ENCODE assay signal across 8 cellular contexts in the genomic region with DNA sequence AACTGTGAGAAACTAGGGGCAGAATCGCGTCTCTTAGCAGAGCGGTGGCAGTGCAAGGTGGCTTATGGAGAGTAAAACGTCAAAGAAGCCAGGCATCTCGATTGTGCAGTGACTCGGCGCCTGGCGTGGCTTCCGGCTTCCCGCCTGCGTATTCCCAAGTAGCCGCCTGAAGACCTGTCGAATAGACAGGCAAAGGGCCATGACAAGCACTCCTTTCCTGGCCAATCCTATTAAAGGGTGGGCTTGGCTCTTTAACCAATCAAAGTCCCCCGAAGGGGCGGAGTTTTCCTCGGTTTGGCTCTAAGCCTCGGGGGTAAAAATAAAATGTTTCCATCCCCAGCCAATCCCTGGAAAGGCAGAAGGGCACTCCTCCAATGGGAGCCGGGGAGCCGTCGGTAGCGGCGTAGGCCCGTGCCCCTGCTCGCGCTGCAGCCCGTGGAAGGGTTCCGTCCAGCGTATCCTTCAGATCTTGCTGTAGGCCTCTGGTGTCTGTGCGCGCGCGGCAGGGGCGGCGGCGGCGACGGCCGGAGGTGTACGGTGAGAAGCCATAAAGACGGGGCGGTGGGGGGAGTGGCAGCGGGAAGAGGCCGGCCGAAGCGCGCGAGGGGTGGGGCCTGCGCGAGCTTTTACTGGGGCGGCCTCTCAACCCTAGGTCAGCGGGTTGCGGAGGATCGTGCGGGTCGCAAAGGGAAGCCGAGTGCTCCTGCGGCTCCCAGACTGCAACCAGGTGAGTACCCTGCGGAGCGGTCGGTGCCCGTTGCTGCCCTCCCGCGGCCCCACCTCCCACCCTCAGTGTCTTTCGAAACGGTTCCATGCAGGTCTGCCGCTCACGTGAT. TPM values are rescaled to one million over a fixed set of nuclear protein-coding genes. Genes with fewer than 3 reads are reported as not detected.
DNase-seq lines count a peak whose midpoint lies in the region; ATAC-seq and TF ChIP-seq lines count a peak whose summit lies in the region.

A gene with protein sequence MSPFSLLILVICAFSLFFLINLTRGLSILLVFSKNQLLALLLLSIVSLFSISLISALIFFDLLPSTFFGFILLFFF (plus strand): TSS at position 395 of the 836 bp plus-strand sequence. CDS start 30,131 bp downstream, outside the sequence.

- intact Hi-C loops in A673 (cut with micrococcal nuclease; ENCODE audit: unreplicated experiment) (loop anchor here (1.0 kb wide), 1 partner anchor 99 kb away; no protein-coding TSS in a partner anchor), mammary epithelial cell (cut with micrococcal nuclease) (loop anchor here (1.0 to 5.0 kb wide), 3 partner anchors 23 to 128 kb away; no protein-coding TSS in a partner anchor)

- TF ChIP-seq CTCF in A673 (conservative IDR thresholded peaks at IDR 0.05; ENCODE audit: low read depth, low read length) = no peak
- TF ChIP-seq CTCF in VCaP (conservative IDR thresholded peaks at IDR 0.05) = no peak
- TF ChIP-seq CTCF in mammary epithelial cell (conservative IDR thresholded peaks at IDR 0.05 in 1 of 2, IDR thresholded peaks at IDR 0.05 in 1 of 2; ENCODE audit: extremely low read depth in 1 of 2, insufficient read depth in 1 of 2, low read depth in 1 of 2, low read length in 2 of 2) = peak in 1 of 2 donors; percentile 12

- H2AFZ ChIP-seq in mammary epithelial cell (ENCODE audit: low read depth, low read length) = peak within 1 kb of the TSS; percentile 88

- no TSS peak for BruUV-seq in A673 (replicated peaks; lab: Mats Ljungman, UMichigan)
- no TSS peak for BruUV-seq in mammary epithelial cell (replicated peaks; lab: Mats Ljungman, UMichigan)

- DNase-seq in A673 (ENCODE audit: low spot score) (peak; percentile 97), NCI-H2171 (lab: John Stamatoyannopoulos, UW) (peak; percentile 83), mammary epithelial cell (peak; percentile 92)

- dilution Hi-C loops in mammary epithelial cell (cut with HindIII; ENCODE audit: low sequenced_read_pairs) = no loop called here

- peak within 1 kb of the TSS; percentile 57 for H3K9ac ChIP-seq in mammary epithelial cell (ENCODE audit: insufficient read depth, low read length)
- H3K9ac ChIP-seq in skeletal muscle satellite cell (ENCODE audit: low read depth, low read length) = peak within 1 kb of the TSS; percentile 68

- peaks cover 6% of the 10 kb centered on the region for H3K79me2 ChIP-seq in mammary epithelial cell (ENCODE audit: insufficient read depth, low read length)

- H3K36me3 ChIP-seq in A673 (ENCODE audit: insufficient read depth, low read length, poor library complexity, severe bottlenecking) (no peaks in the 10 kb centered on the region), mammary epithelial cell (ENCODE audit: insufficient read depth, low read length) (no peaks in the 10 kb centered on the region), skeletal muscle satellite cell (ENCODE audit: insufficient read depth, low read length) (no peaks in the 10 kb centered on the region)

- CTCF ChIA-PET in A673 (lab: Charles Lee) (interaction anchor here (0.5 to 1.1 kb wide), 2 partner anchors 97 to 115 kb away, joined by 3 to 13 read pairs; no protein-coding TSS in a partner anchor), mammary epithelial cell (lab: Charles Lee; ENCODE audit: low non-redundant PET) (no interaction called here)

- POLR2A ChIA-PET in A673 (lab: Charles Lee; ENCODE audit: low non-redundant PET) = no interaction called here

- peak within 1 kb of the TSS; percentile 84 for H3K4me2 ChIP-seq in mammary epithelial cell (ENCODE audit: insufficient read depth, low read depth, low read length)
- H3K4me2 ChIP-seq in skeletal muscle satellite cell (ENCODE audit: low read length) = peak within 1 kb of the TSS; percentile 84

- H3K4me1 ChIP-seq in A673 (ENCODE audit: insufficient read depth, low read length, poor library complexity, severe bottlenecking) = peaks cover 5% of the 10 kb centered on the region
- peaks cover 3% of the 10 kb centered on the region for H3K4me1 ChIP-seq in mammary epithelial cell (ENCODE audit: insufficient read depth, low read length)
- H3K4me1 ChIP-seq in skeletal muscle satellite cell (ENCODE audit: control insufficient read depth, insufficient read depth, low read length) = peaks cover 4% of the 10 kb centered on the region

- peak; percentile 78 for ATAC-seq in GM18867 (IDR thresholded peaks at IDR 0.05; ENCODE audit: unreplicated experiment)
- ATAC-seq in HG03097 (IDR thresholded peaks at IDR 0.05; ENCODE audit: low FRiP score, unreplicated experiment) = peak; percentile 82

- H3K27ac ChIP-seq in A673 (ENCODE audit: low read depth, low read length, poor library complexity, severe bottlenecking) (peak within 1 kb of the TSS; percentile 87), VCaP (peak within 1 kb of the TSS; percentile 55), mammary epithelial cell (ENCODE audit: insufficient read depth, low read depth, low read length) (peak within 1 kb of the TSS; percentile 71)

- in situ Hi-C loops in mammary epithelial cell (cut with MboI; ENCODE audit: low sequenced_read_pairs in 2 of 2) = no loop called here

- H3K4me3 ChIP-seq in A673 (ENCODE audit: low read depth, low read length, poor library complexity, severe bottlenecking) (peak within 1 kb of the TSS; percentile 65), mammary epithelial cell (replicated peaks in 1 of 3; ENCODE audit: insufficient read depth in 1 of 3, low read depth in 2 of 3, low read length in 3 of 3) (peak within 1 kb of the TSS; percentile 56 to 72 (median 60)), iPS-18c (ENCODE audit: insufficient read depth, low read depth, low read length) (peak within 1 kb of the TSS; percentile 69), skeletal muscle satellite cell (ENCODE audit: low read length) (peak within 1 kb of the TSS; percentile 77)

- H3K9me3 ChIP-seq in A673 (ENCODE audit: low read depth, low read length, poor library complexity, severe bottlenecking) (no peaks in the 10 kb centered on the region), mammary epithelial cell (replicated peaks; ENCODE audit: insufficient read depth, low read length) (no peaks in the 10 kb centered on the region), iPS-18c (ENCODE audit: control insufficient read depth, insufficient read depth, low read length) (peaks cover 5% of the 10 kb centered on the region), skeletal muscle satellite cell (replicated peaks; ENCODE audit: low read length) (no peaks in the 10 kb centered on the region)

- H3K27me3 ChIP-seq in A673 (replicated peaks; ENCODE audit: insufficient read depth, low read depth, low read length, poor library complexity) (no peaks in the 10 kb centered on the region), mammary epithelial cell (ENCODE audit: insufficient read depth, low read length) (no peaks in the 10 kb centered on the region), skeletal muscle satellite cell (ENCODE audit: control insufficient read depth, insufficient read depth, low read length) (no peaks in the 10 kb centered on the region)

- H4K20me1 ChIP-seq in mammary epithelial cell (ENCODE audit: insufficient read depth, low read length) = no peaks in the 10 kb centered on the region

- 41% methylated on average over 19 of the region's 67 CpGs for WGBS in mammary epithelial cell (ENCODE audit: low coverage, missing lambda C conversion rate)

RNA-seq across cellular contexts. Expression of the gene that starts here (rescaled TPM):
- 15.1 and 15.4 TPM in 2 replicates for total RNA-seq in A673 (2021)
- 1 to 10 TPM; 5.1 to 8.0 TPM for total RNA-seq in mammary epithelial cell
- polyA plus RNA-seq in mammary epithelial cell = 1.6 TPM
- 9.5 TPM for polyA minus RNA-seq in mammary epithelial cell
- total RNA-seq in skeletal muscle satellite cell (2012; rRNA removed) = 3.5 and 4.4 TPM in 2 replicates

Comparison
In these comparisons a context has a peak if more than half of its experiments do, and no peak if none do; other contexts are left out.
1. Peak in every context shown above with its lines: DNase-seq, ATAC-seq, H3K4me3 ChIP-seq and H3K27ac ChIP-seq.